In the genomic region with DNA sequence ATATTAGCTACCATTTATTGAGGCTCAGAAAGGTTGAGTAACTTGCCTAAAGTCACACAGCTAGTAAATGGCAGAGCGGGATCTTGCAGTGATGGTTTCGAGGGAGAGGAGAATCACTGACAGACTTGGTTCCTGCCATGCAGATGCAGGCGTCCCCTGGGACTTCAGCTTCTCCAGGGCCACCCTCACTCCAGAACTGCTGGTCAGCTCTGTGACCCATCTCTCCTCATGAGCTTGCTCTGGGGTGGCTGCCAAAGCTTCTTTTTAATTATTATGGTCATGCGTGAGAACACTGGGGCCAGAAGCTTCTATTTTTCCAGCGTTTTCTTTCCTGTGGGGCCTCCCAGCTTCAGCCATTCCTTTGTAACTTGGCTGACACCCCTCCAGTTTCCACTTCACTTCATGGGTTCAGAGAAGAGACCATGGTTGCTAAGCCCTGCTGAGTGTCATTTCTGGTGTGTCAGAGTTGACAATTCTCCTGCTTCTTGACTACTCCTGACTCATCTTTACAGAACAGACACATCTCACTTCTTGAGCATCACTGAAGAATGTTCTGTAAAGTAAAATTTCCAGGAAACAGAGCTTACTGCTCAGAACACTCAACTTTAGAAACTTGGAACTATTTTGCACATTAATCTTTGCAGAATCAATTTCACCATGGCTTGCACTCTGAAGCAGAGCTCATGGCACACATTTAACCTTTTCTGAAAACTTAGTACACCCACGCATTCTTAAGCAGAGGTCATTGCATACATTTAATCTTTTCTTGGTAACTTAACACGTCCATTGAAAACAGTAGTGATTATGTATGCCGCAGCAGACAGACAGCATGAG, we compare ENCODE assay signal across 8 cellular contexts.
DNase-seq lines count a peak whose midpoint lies in the region; ATAC-seq and FAIRE-seq lines count a peak whose summit lies in the region.

No MANE protein-coding gene starts in this region.

- peaks cover 51% of the 10 kb centered on the region for H3K4me1 ChIP-seq in ACC112 (ENCODE audit: control insufficient read depth, insufficient read depth, low read length, unreplicated experiment)
- H3K4me1 ChIP-seq in duodenal mucosa (ENCODE audit: control insufficient read depth in 1 of 2, insufficient read depth in 2 of 2, low read length in 2 of 2), result peaks cover 16 to 35% of the 10 kb centered on the region in 2 donors
- peaks cover 0 to 11% of the 10 kb centered on the region in 2 donors for H3K4me1 ChIP-seq in neuronal stem cell (ENCODE audit: control insufficient read depth in 2 of 2, insufficient read depth in 1 of 2, low read depth in 1 of 2, low read length in 2 of 2)

- H2BK12ac ChIP-seq in neuronal stem cell (ENCODE audit: low read length), result no peak overlapping the region

- H3K18ac ChIP-seq in neuronal stem cell (ENCODE audit: low read length), result no peak overlapping the region

- no peak for ATAC-seq in GM21526 (IDR thresholded peaks at IDR 0.05; ENCODE audit: low FRiP score, unreplicated experiment)
- no peak for ATAC-seq in HG03432 (IDR thresholded peaks at IDR 0.05; ENCODE audit: unreplicated experiment)

- H4K91ac ChIP-seq in neuronal stem cell (ENCODE audit: low read depth, low read length, poor library complexity), result no peak overlapping the region

- H2AFZ ChIP-seq in ACC112 (ENCODE audit: low read length, unreplicated experiment), result peak overlapping the region; percentile 0
- H2AFZ ChIP-seq in neuronal stem cell (ENCODE audit: low read length), result peak overlapping the region; percentile 13

- H3K9ac ChIP-seq in duodenal mucosa (ENCODE audit: low read depth in 1 of 2, low read length in 2 of 2) (no peak overlapping the region), neuronal stem cell (ENCODE audit: low read depth, low read length, poor library complexity) (no peak overlapping the region)

- H3K36me3 ChIP-seq in ACC112 (ENCODE audit: insufficient read depth, low read length) (no peaks in the 10 kb centered on the region; the same call in 1 of the 2 replicates), duodenal mucosa (ENCODE audit: control insufficient read depth in 1 of 2, insufficient read depth in 2 of 2, low read length in 2 of 2) (no peaks in the 10 kb centered on the region), neuronal stem cell (replicated peaks in 1 of 2; ENCODE audit: control insufficient read depth in 2 of 2, insufficient read depth in 2 of 2, low read length in 2 of 2) (no peaks in the 10 kb centered on the region)

- no peak overlapping the region for H3K14ac ChIP-seq in neuronal stem cell (ENCODE audit: low read length)

- no peak overlapping the region for H3K23ac ChIP-seq in neuronal stem cell (ENCODE audit: low read depth, low read length, poor library complexity)

- peak; percentile 74 for DNase-seq in RCC 7860 (ENCODE audit: low spot score)
- DNase-seq in neuronal stem cell (ENCODE audit: low spot score), result no peak
- no peak for DNase-seq in NCI-H524 (lab: John Stamatoyannopoulos, UW)
- DNase-seq in AML-193 (lab: John Stamatoyannopoulos, UW), result no peak

- no peak overlapping the region for H2BK15ac ChIP-seq in neuronal stem cell (ENCODE audit: low read length)

- no peaks in the 10 kb centered on the region for H3K79me2 ChIP-seq in ACC112 (ENCODE audit: control insufficient read depth, insufficient read depth, low read length, unreplicated experiment)

- no peaks in the 10 kb centered on the region for H3K79me1 ChIP-seq in neuronal stem cell (ENCODE audit: low read depth, low read length)

- H3K9me3 ChIP-seq in duodenal mucosa (ENCODE audit: control insufficient read depth in 1 of 2, low read length in 2 of 2), result no peaks in the 10 kb centered on the region
- no peaks in the 10 kb centered on the region for H3K9me3 ChIP-seq in neuronal stem cell (replicated peaks in 1 of 2; ENCODE audit: control insufficient read depth in 2 of 2, insufficient read depth in 1 of 2, low read depth in 1 of 2, low read length in 2 of 2)

- H3K27me3 ChIP-seq in ACC112 (ENCODE audit: insufficient read depth, low read length), result no peaks in the 10 kb centered on the region
- no peaks in the 10 kb centered on the region for H3K27me3 ChIP-seq in duodenal mucosa (ENCODE audit: control insufficient read depth in 1 of 2, insufficient read depth in 2 of 2, low read length in 2 of 2)
- peaks cover 0 to 15% (median 0%) of the 10 kb centered on the region in 3 experiments for H3K27me3 ChIP-seq in neuronal stem cell (ENCODE audit: control insufficient read depth in 3 of 3, insufficient read depth in 3 of 3, low read depth in 1 of 3, low read length in 3 of 3)

- FAIRE-seq in RCC 7860 (lab: Jason Lieb, UNC), result no peak

- no peak overlapping the region for H3K4me2 ChIP-seq in neuronal stem cell (ENCODE audit: insufficient read depth, low read length, poor library complexity, severe bottlenecking)

- H4K8ac ChIP-seq in neuronal stem cell (ENCODE audit: low read depth, low read length), result no peak overlapping the region

- H2AK5ac ChIP-seq in neuronal stem cell (ENCODE audit: low read depth, low read length), result no peak overlapping the region

- H2BK120ac ChIP-seq in neuronal stem cell (ENCODE audit: low read depth, low read length), result no peak overlapping the region

- H3K4me3 ChIP-seq in ACC112 (ENCODE audit: low read depth, low read length) (no peak overlapping the region), duodenal mucosa (ENCODE audit: low read depth in 1 of 2, low read length in 2 of 2) (no peak overlapping the region), neuronal stem cell (ENCODE audit: low read length in 2 of 2) (no peak overlapping the region)

- no peak overlapping the region for H2BK5ac ChIP-seq in neuronal stem cell (ENCODE audit: low read length)

- peak overlapping the region; percentile 100 for H3K27ac ChIP-seq in ACC112 (ENCODE audit: low read depth, low read length)
- peak overlapping the region; percentile 30 for H3K27ac ChIP-seq in duodenal mucosa (ENCODE audit: low read depth, low read length)
- H3K27ac ChIP-seq in neuronal stem cell (replicated peaks; ENCODE audit: low read length), result no peak overlapping the region

- no CpG with 5 or more reads among the region's 8 CpGs for WGBS in neuronal stem cell (ENCODE audit: extremely low coverage in 2 of 2, insufficient read length in 2 of 2, insufficient replicate concordance in 1 of 2), 2 donors

- no peak overlapping the region for H3K4ac ChIP-seq in neuronal stem cell (ENCODE audit: low read length)
